ENCODE assay signal across 11 cellular contexts in the genomic region with DNA sequence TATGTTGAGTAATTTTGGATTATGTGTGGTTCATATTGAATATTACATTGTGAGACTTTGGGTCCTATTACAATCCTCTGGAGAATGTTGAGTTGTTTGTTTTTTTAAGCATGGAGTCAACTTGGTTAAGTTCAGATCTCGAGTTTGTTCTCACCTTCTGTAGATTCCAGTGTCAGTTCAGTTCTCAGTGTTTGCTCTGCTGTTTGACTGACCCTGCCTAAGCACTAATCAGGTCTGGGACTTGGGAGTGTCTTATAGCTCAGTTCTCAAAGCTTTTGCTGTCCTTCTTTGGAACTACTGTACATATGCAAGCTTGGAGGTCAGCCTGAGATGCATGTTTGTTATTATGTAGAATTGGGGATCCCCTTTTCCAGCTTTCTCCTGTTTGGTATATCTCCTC.
DNase-seq lines count a peak whose midpoint lies in the region; ATAC-seq and TF ChIP-seq lines count a peak whose summit lies in the region.
"Had no signal": no experiment of that assay in that cellular context is flagged by ENCODE, and none has a peak within 500 bp of the region (broad histone marks: within the 10 kb centered on the region; RNA-seq: fewer than 3 reads in every experiment).

No MANE protein-coding gene starts in this region.

- no peaks in the 10 kb centered on the region for H3K9me3 Mint-ChIP-seq in activated B cell treated with CpG ODN at 0.5 μM for 24 hours
- no peaks in the 10 kb centered on the region for H3K9me3 Mint-ChIP-seq in naive thymus-derived CD8-positive, alpha-beta T cell

- CTCF ChIA-PET in activated B cell treated with CpG ODN at 0.5 μM for 24 hours (lab: Charles Lee): no interaction called here

- intact Hi-C loops in activated B cell treated with CpG ODN at 0.5 μM for 24 hours (cut with micrococcal nuclease): no loop called here
- intact Hi-C loops in right cardiac atrium (cut with DNase I): no loop called here
- intact Hi-C loops in sciatic nerve (cut with DNase I): no loop called here

- POLR2A ChIA-PET in activated B cell treated with CpG ODN at 0.5 μM for 24 hours (lab: Charles Lee): no interaction called here
- POLR2A ChIA-PET in naive thymus-derived CD8-positive, alpha-beta T cell (lab: Charles Lee): no interaction called here

- H3K27ac Mint-ChIP-seq in activated B cell treated with CpG ODN at 0.5 μM for 24 hours: peak overlapping the region; percentile 30
- peak overlapping the region in 5 of 10 donors; percentile 4 to 86 (median 27) for H3K27ac Mint-ChIP-seq in naive thymus-derived CD8-positive, alpha-beta T cell
- H3K27ac Mint-ChIP-seq: activated naive CD8-positive, alpha-beta T cell treated with anti-CD3 and anti-CD28 coated beads, Interleukin-2, amount 10 ng/mL, durations not matched to agents 7 days and 5 days had no signal

- peaks cover 9% of the 10 kb centered on the region for H3K4me1 ChIP-seq in right cardiac atrium (ENCODE audit: control insufficient read depth, insufficient read depth, low read length)

- TF ChIP-seq CTCF in activated B cell treated with CpG ODN at 0.5 μM for 24 hours (IDR thresholded peaks at IDR 0.05): no peak

- no peaks in the 10 kb centered on the region for H3K9me3 ChIP-seq in right cardiac atrium (ENCODE audit: control insufficient read depth, low read length)

- DNase-seq in EH (ENCODE audit: low read depth): peak; percentile 64
- no peak for DNase-seq in activated B cell treated with CpG ODN at 0.5 μM for 24 hours
- no peak for DNase-seq in right cardiac atrium
- DNase-seq in sciatic nerve (ENCODE audit: low spot score): no peak
- no peak for DNase-seq in NCI-H82 (lab: John Stamatoyannopoulos, UW)
- no peak for DNase-seq in Ammon's horn (ENCODE audit: low spot score)
- no peak for DNase-seq in naive thymus-derived CD8-positive, alpha-beta T cell
- DNase-seq: activated naive CD8-positive, alpha-beta T cell treated with anti-CD3 and anti-CD28 coated beads, Interleukin-2, amount 10 ng/mL, durations not matched to agents 7 days and 5 days; stimulated activated naive CD8-positive, alpha-beta T cell treated with anti-CD3 and anti-CD28 coated beads, Interleukin-15, Interleukin-2, amounts not matched to agents 100 U/mL and 50 U/mL, for 24 hours had no signal

- no peak overlapping the region for H3K4me3 ChIP-seq in right cardiac atrium (ENCODE audit: low read length)
- H3K4me3 ChIP-seq: K562 had no signal

- no peaks in the 10 kb centered on the region for H3K27me3 ChIP-seq in right cardiac atrium (ENCODE audit: control insufficient read depth, insufficient read depth)

- no peak for ATAC-seq in activated B cell treated with CpG ODN at 0.5 μM for 24 hours (ENCODE audit: low read depth)
- peak in 1 of 2 donors; percentile 27 for ATAC-seq in right cardiac atrium
- peak; percentile 25 for ATAC-seq in sciatic nerve
- no peak for ATAC-seq in GM18502 (IDR thresholded peaks at IDR 0.05; ENCODE audit: poor library complexity, unreplicated experiment)
- ATAC-seq in naive thymus-derived CD8-positive, alpha-beta T cell: no peak
- ATAC-seq: K562; stimulated activated naive CD8-positive, alpha-beta T cell treated with anti-CD3 and anti-CD28 coated beads, Interleukin-15, Interleukin-2, amounts not matched to agents 100 U/mL and 50 U/mL, for 24 hours had no signal

- WGBS in right cardiac atrium: 15% methylated on average over 1 of the region's 1 CpG

- peaks cover 69% of the 10 kb centered on the region for H3K4me1 Mint-ChIP-seq in activated B cell treated with CpG ODN at 0.5 μM for 24 hours
- peaks cover 26 to 70% (median 64%) of the 10 kb centered on the region in 4 donors for H3K4me1 Mint-ChIP-seq in naive thymus-derived CD8-positive, alpha-beta T cell

- peak overlapping the region; percentile 35 for H3K4me3 Mint-ChIP-seq in activated B cell treated with CpG ODN at 0.5 μM for 24 hours
- H3K4me3 Mint-ChIP-seq in naive thymus-derived CD8-positive, alpha-beta T cell: peak overlapping the region in 2 of 10 donors; percentile 9 to 18
- H3K4me3 Mint-ChIP-seq: activated naive CD8-positive, alpha-beta T cell treated with anti-CD3 and anti-CD28 coated beads, Interleukin-2, amount 10 ng/mL, durations not matched to agents 7 days and 5 days had no signal

- H3K36me3 Mint-ChIP-seq in activated B cell treated with CpG ODN at 0.5 μM for 24 hours (ENCODE audit: low read depth): peaks cover 3% of the 10 kb centered on the region
- H3K36me3 Mint-ChIP-seq in naive thymus-derived CD8-positive, alpha-beta T cell: peaks cover 0 to 4% (median 0%) of the 10 kb centered on the region in 3 donors

- no peaks in the 10 kb centered on the region for H3K27me3 Mint-ChIP-seq in activated B cell treated with CpG ODN at 0.5 μM for 24 hours
- H3K27me3 Mint-ChIP-seq in naive thymus-derived CD8-positive, alpha-beta T cell: no peaks in the 10 kb centered on the region
- H3K27me3 Mint-ChIP-seq: activated naive CD8-positive, alpha-beta T cell treated with anti-CD3 and anti-CD28 coated beads, Interleukin-2, amount 10 ng/mL, durations not matched to agents 7 days and 5 days had no signal

- peak overlapping the region; percentile 86 for H3K27ac ChIP-seq in right cardiac atrium (ENCODE audit: low read length)
